ENCODE assay signal across 9 cellular contexts in the genomic region with DNA sequence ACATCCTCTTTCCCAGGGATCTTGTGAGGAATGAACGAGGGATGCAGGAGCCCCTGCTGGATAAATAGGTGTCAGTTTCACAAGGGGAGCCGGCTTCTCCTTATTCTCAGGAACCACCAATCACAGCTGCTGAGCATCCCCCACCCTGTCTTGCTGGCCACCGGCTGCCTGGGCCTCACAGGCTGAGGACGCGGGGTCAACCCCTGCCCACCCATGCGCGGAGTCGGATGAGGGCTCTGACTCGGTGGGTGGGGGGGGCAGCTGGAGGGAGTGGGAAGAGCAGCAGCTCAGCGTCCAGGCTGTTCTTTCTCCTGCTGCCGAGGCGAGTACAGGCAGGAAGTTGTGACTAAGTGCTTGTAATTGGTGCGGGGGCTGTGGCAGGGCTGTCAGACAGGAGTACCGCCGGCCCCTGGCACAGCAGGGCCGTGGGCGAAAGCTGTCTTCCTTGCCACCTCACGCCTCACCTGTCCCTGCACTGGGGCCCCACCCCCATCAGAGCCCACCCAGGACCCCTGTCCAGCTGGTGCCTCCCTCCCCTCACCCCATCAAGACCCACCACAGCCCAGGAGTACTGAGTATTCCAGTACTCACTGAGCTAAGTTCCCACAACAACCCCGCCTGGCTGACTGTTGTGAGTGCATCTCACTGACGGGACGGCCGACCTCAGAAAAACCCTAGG. TPM values are rescaled to one million over a fixed set of nuclear protein-coding genes. Genes with fewer than 3 reads are reported as not detected.
DNase-seq lines count a peak whose midpoint lies in the region; ATAC-seq and TF ChIP-seq lines count a peak whose summit lies in the region.
"Had no signal": no experiment of that assay in that cellular context is flagged by ENCODE, and none has a peak within 500 bp of the region (broad histone marks: within the 10 kb centered on the region; RNA-seq: fewer than 3 reads in every experiment).

No MANE protein-coding gene starts in this region.

- H3K27me3 ChIP-seq in trophoblast cell (ENCODE audit: insufficient read depth, low read length) (no peaks in the 10 kb centered on the region), MM.1S (replicated peaks; ENCODE audit: insufficient read depth, low read length) (no peaks in the 10 kb centered on the region)

- H4K8ac ChIP-seq in trophoblast cell (ENCODE audit: low read depth, low read length) = no peak overlapping the region

- H3K23ac ChIP-seq in trophoblast cell (ENCODE audit: low read length) = no peak overlapping the region

- H3K27ac Mint-ChIP-seq in endothelial cell (ENCODE audit: unreplicated experiment) = no peak overlapping the region

- H3K36me3 Mint-ChIP-seq in endothelial cell (ENCODE audit: low read depth, unreplicated experiment) = no peaks in the 10 kb centered on the region

- H3K79me2 ChIP-seq in trophoblast cell (ENCODE audit: control insufficient read depth, insufficient read depth, low read length, poor library complexity) (no peaks in the 10 kb centered on the region), MM.1S (ENCODE audit: low read length) (no peaks in the 10 kb centered on the region)

- H2BK120ac ChIP-seq in trophoblast cell (ENCODE audit: insufficient read depth, low read length, poor library complexity) = no peak overlapping the region

- H3K4me1 Mint-ChIP-seq in endothelial cell (ENCODE audit: unreplicated experiment) = peaks cover 5% of the 10 kb centered on the region

- H3K27me3 Mint-ChIP-seq in endothelial cell (ENCODE audit: unreplicated experiment) = no peaks in the 10 kb centered on the region

- H3K27ac ChIP-seq in trophoblast cell (ENCODE audit: low read depth, low read length) (no peak overlapping the region), MM.1S (ENCODE audit: low read length) (no peak overlapping the region)

- TF ChIP-seq CTCF in endothelial cell (IDR thresholded peaks at IDR 0.05; ENCODE audit: unreplicated experiment) = no peak
- no peak for TF ChIP-seq CTCF in MM.1S (IDR thresholded peaks at IDR 0.05; ENCODE audit: low read length)

- H3K9me3 ChIP-seq in trophoblast cell (ENCODE audit: insufficient read depth, low read depth, low read length) (peaks cover 9% of the 10 kb centered on the region), MM.1S (replicated peaks; ENCODE audit: insufficient read depth, low read length) (no peaks in the 10 kb centered on the region)

- H3K18ac ChIP-seq in trophoblast cell (ENCODE audit: low read length) = no peak overlapping the region

- H3K9ac ChIP-seq in trophoblast cell (ENCODE audit: low read length) = no peak overlapping the region
- no peak overlapping the region for H3K9ac ChIP-seq in MM.1S (ENCODE audit: low read length)

- no CpG with 5 or more reads among the region's 22 CpGs for WGBS in trophoblast cell (ENCODE audit: extremely low coverage, insufficient coverage, insufficient read length)

- no peak overlapping the region for H3K4ac ChIP-seq in trophoblast cell (ENCODE audit: low read depth, low read length)

- H4K20me1 ChIP-seq in MM.1S (ENCODE audit: insufficient read depth, low read length) = no peaks in the 10 kb centered on the region

- no peak overlapping the region for H3K4me3 Mint-ChIP-seq in endothelial cell (ENCODE audit: unreplicated experiment)

- peak; percentile 92 for DNase-seq in GM03348 (ENCODE audit: low spot score)
- DNase-seq in NCI-H2227 (lab: John Stamatoyannopoulos, UW; ENCODE audit: unreplicated experiment) = peak; percentile 65
- peak; percentile 54 to 65 for DNase-seq in activated CD8-positive, alpha-beta memory T cell treated with anti-CD3 and anti-CD28 coated beads for 4 hours (ENCODE audit: low read depth in 2 of 2)
- DNase-seq in endothelial cell (ENCODE audit: low spot score) = peak; percentile 47
- DNase-seq in trophoblast cell = peak in 1 of 2 donors; percentile 23
- DNase-seq in NCI-H526 treated with DMSO at 0.1 percent for 48 hours (lab: John Stamatoyannopoulos, UW) = no peak
- no peak for DNase-seq in MM.1S

- H2AFZ ChIP-seq in trophoblast cell (ENCODE audit: insufficient read depth, low read length, poor library complexity) = no peak overlapping the region
- H2AFZ ChIP-seq in MM.1S (ENCODE audit: low read length) = no peak overlapping the region

- no peak overlapping the region for H3K14ac ChIP-seq in trophoblast cell (ENCODE audit: low read length)

- no peak overlapping the region for H2AK5ac ChIP-seq in trophoblast cell (ENCODE audit: low read length)

- no peaks in the 10 kb centered on the region for H3K9me2 ChIP-seq in MM.1S (replicated peaks; ENCODE audit: insufficient read depth, low read length)

- H3K9me3 Mint-ChIP-seq in endothelial cell (ENCODE audit: unreplicated experiment) = no peaks in the 10 kb centered on the region

- H3K36me3 ChIP-seq in trophoblast cell (ENCODE audit: control insufficient read depth in 1 of 2, insufficient read depth in 2 of 2, low read length in 2 of 2) = no peaks in the 10 kb centered on the region
- H3K36me3 ChIP-seq in MM.1S (replicated peaks; ENCODE audit: insufficient read depth, low read length) = no peaks in the 10 kb centered on the region

- H3K4me1 ChIP-seq in trophoblast cell (ENCODE audit: control insufficient read depth in 1 of 2, insufficient read depth in 2 of 2, low read length in 2 of 2) (peaks cover 5 to 11% of the 10 kb centered on the region in 2 experiments), MM.1S (ENCODE audit: low read length) (no peaks in the 10 kb centered on the region)

- H3K79me1 ChIP-seq in trophoblast cell (ENCODE audit: low read length) = no peaks in the 10 kb centered on the region

- H4K12ac ChIP-seq in trophoblast cell (ENCODE audit: low read depth, low read length) = no peak overlapping the region

- H3F3A ChIP-seq in MM.1S (ENCODE audit: insufficient read depth, low read length) = no peaks in the 10 kb centered on the region

- H2BK5ac ChIP-seq in trophoblast cell (ENCODE audit: low read depth, low read length, poor library complexity) = no peak overlapping the region

- H3K4me2 ChIP-seq in trophoblast cell (ENCODE audit: low read length) = peak overlapping the region; percentile 26
- no peak overlapping the region for H3K4me2 ChIP-seq in MM.1S (ENCODE audit: low read depth, low read length)

- peak overlapping the region; percentile 50 for H3K4me3 ChIP-seq in trophoblast cell (ENCODE audit: low read depth, low read length)
- no peak overlapping the region for H3K4me3 ChIP-seq in MM.1S (ENCODE audit: low read length)

- no peak for ATAC-seq in GM18502 (IDR thresholded peaks at IDR 0.05; ENCODE audit: poor library complexity, unreplicated experiment)

- H4K91ac ChIP-seq in trophoblast cell (ENCODE audit: low read depth, low read length) = no peak overlapping the region

- H2BK12ac ChIP-seq in trophoblast cell (ENCODE audit: low read length) = no peak overlapping the region

RNA-seq across cellular contexts. Expression of a gene that starts 11.0 kb away (rescaled TPM):
- total RNA-seq in endothelial cell (ENCODE audit: unreplicated experiment) = 118 TPM
- polyA plus RNA-seq in trophoblast cell (2013) = 0.04 TPM in 1 of 2 replicates, not detected in the other
- total RNA-seq: T-helper 1 cell treated with Interleukin-12 subunit alpha and Interleukin-12 subunit beta and Interleukin-4 antibody, amounts not matched to agents 30 ng/mL and 1 ng/mL, for 36 hours had no signal

RNA-seq across cellular contexts. Expression of a gene that starts 26.9 kb away (rescaled TPM):
- total RNA-seq in endothelial cell (ENCODE audit: unreplicated experiment) = 5.5 TPM
- polyA plus RNA-seq in trophoblast cell (2013) = 0.23 and 0.37 TPM in 2 replicates

RNA-seq across cellular contexts. Expression of a gene that starts 41.9 kb away (rescaled TPM):
- total RNA-seq in endothelial cell (ENCODE audit: unreplicated experiment) = 2,070 TPM
- polyA plus RNA-seq in trophoblast cell (2013) = 2,265 and 2,343 TPM in 2 replicates

RNA-seq across cellular contexts. Expression of a gene that starts 55.1 kb away (rescaled TPM):
- total RNA-seq in endothelial cell (ENCODE audit: unreplicated experiment) = 104 TPM
- 48.1 and 51.0 TPM in 2 replicates for polyA plus RNA-seq in trophoblast cell (2013)

RNA-seq across cellular contexts. Expression of a gene that starts 55.2 kb away (rescaled TPM):
- total RNA-seq in endothelial cell (ENCODE audit: unreplicated experiment) = 13.8 TPM
- polyA plus RNA-seq in trophoblast cell (2013) = 11.1 and 11.9 TPM in 2 replicates

Comparison
In these comparisons a context has a peak if more than half of its experiments do, and no peak if none do; other contexts are left out.
1. DNase-seq: peak in GM03348 (single experiment), NCI-H2227 (single experiment), activated CD8-positive, alpha-beta memory T cell treated with anti-CD3 and anti-CD28 coated beads for 4 hours (2 of 2) and endothelial cell (single experiment); none in NCI-H526 treated with DMSO at 0.1 percent for 48 hours (single experiment) and MM.1S (single experiment).